8 cellular contexts compared by ENCODE assay signal in genomic region chr14:90256354-90257131, GRCh38. TPM values are rescaled to one million over a fixed set of nuclear protein-coding genes. Genes with fewer than 3 reads are reported as not detected.
DNase-seq lines count a peak whose midpoint lies in the region; ATAC-seq, FAIRE-seq and TF ChIP-seq lines count a peak whose summit lies in the region.

PSMC1 (plus strand) TSS chr14:90256553; CDS start chr14:90256598, 45 bp downstream.

- 0 out of 2 replicates have a peak, but pooled peaks have one; percentile 16 for TF ChIP-seq RAD21 in HepG2 (CRISPR knock-in tag; IDR thresholded peaks at IDR 0.05)

- intact Hi-C loops in HepG2 (cut with micrococcal nuclease; ENCODE audit: unreplicated experiment) = no loop called here

- peak within 1 kb of the TSS; percentile 95 to 100 (median 98) for H3K9ac ChIP-seq in BLaER1 treated with 17β-estradiol and CSF1 and Interleukin-3, amounts not matched to agents 10 nM and 100 nM
- peak within 1 kb of the TSS; percentile 96 for H3K9ac ChIP-seq in HepG2 (ENCODE audit: insufficient read depth, low read depth, low read length)

- peaks cover 29 to 53% (median 45%) of the 10 kb centered on the region in 10 experiments for H3K4me1 ChIP-seq in BLaER1 treated with 17β-estradiol and CSF1 and Interleukin-3, amounts not matched to agents 10 nM and 100 nM
- peaks cover 23% of the 10 kb centered on the region for H3K4me1 ChIP-seq in HepG2 (ENCODE audit: insufficient read depth, low read length)

- TF ChIP-seq POLR2A in HepG2 (IDR thresholded peaks at IDR 0.05; ENCODE audit: insufficient read depth in 1 of 2, low read depth in 2 of 2, low read length in 2 of 2) = peak; percentile 75 to 85

- H2AFZ ChIP-seq in HepG2 (ENCODE audit: low read length) = peak within 1 kb of the TSS; percentile 100

- peak; percentile 70 for FAIRE-seq in HepG2 (lab: Jason Lieb, UNC)

- peak within 1 kb of the TSS; percentile 68 to 99 (median 90) for H3K4me2 ChIP-seq in BLaER1 treated with 17β-estradiol and CSF1 and Interleukin-3, amounts not matched to agents 10 nM and 100 nM
- H3K4me2 ChIP-seq in HepG2 (ENCODE audit: low read depth, low read length) = peak within 1 kb of the TSS; percentile 84

- peaks cover 27 to 42% (median 40%) of the 10 kb centered on the region in 11 experiments for H3K36me3 ChIP-seq in BLaER1 treated with 17β-estradiol and CSF1 and Interleukin-3, amounts not matched to agents 10 nM and 100 nM
- peaks cover 4 to 17% of the 10 kb centered on the region in 2 experiments for H3K36me3 ChIP-seq in HepG2 (replicated peaks in 1 of 2; ENCODE audit: control insufficient read depth in 1 of 2, insufficient read depth in 2 of 2, low read length in 2 of 2)

- DNase-seq in NCI-H748 (lab: John Stamatoyannopoulos, UW; ENCODE audit: unreplicated experiment) (peak; percentile 96), dermis microvascular lymphatic vessel endothelial cell (ENCODE audit: low read depth in 2 of 2) (peak; percentile 88 to 94), HepG2 (ENCODE audit: low spot score) (peak; percentile 86)
- DNase-seq in activated CD4-positive, alpha-beta T cell treated with anti-CD3 and anti-CD28 coated beads, Interleukin-2, amount 50 U/mL, for 1 hour = peak; percentile 84
- DNase-seq in stimulated activated CD4-positive, alpha-beta T cell treated with anti-CD3 and anti-CD28 coated beads, Interleukin-4, amount 100 ng/mL, for 1 hour = peak; percentile 83

- WGBS in HepG2 (ENCODE audit: low lambda C conversion rate) = under 1% methylated on average over 21 of the region's 55 CpGs

- no peak for TF ChIP-seq CTCF in HepG2 (CRISPR knock-in tag; IDR thresholded peaks at IDR 0.05)

- H3K4me3 ChIP-seq in BLaER1 treated with 17β-estradiol and CSF1 and Interleukin-3, amounts not matched to agents 10 nM and 100 nM = peak within 1 kb of the TSS; percentile 81 to 99 (median 96)
- H3K4me3 ChIP-seq in HepG2 (replicated peaks in 1 of 3; ENCODE audit: insufficient read depth in 1 of 3, low read depth in 2 of 3, low read length in 3 of 3) = peak within 1 kb of the TSS; percentile 88 to 99 (median 98)

- TF ChIP-seq EP300 in HepG2 (IDR thresholded peaks at IDR 0.05; ENCODE audit: low read depth in 2 of 2, low read length in 2 of 2) = no peak
- TF ChIP-seq EP300 in HepG2 (CRISPR knock-in tag; IDR thresholded peaks at IDR 0.05; ENCODE audit: borderline replicate concordance) = peak; percentile 31; the same call in 1 of the 2 replicates

- H3K27ac ChIP-seq in BLaER1 treated with 17β-estradiol and CSF1 and Interleukin-3, amounts not matched to agents 10 nM and 100 nM = peak within 1 kb of the TSS; percentile 96 to 100 (median 97)
- peak within 1 kb of the TSS; percentile 74 for H3K27ac ChIP-seq in HepG2 (ENCODE audit: extremely low read length, insufficient read depth, low read length)

- POLR2A ChIA-PET in HepG2 (lab: Yijun Ruan, JAX) = interaction anchor here (1.1 to 1.2 kb wide), 2 partner anchors 127 to 256 kb away, joined by 3 to 4 read pairs; no protein-coding TSS in a partner anchor

- ATAC-seq in GM19351 (IDR thresholded peaks at IDR 0.05; ENCODE audit: unreplicated experiment) = peak; percentile 95
- ATAC-seq in HG03521 (IDR thresholded peaks at IDR 0.05; ENCODE audit: unreplicated experiment) = peak; percentile 93
- peak; percentile 98 for ATAC-seq in HepG2

- TSS peak; percentile 63 for BruUV-seq in HepG2 (replicated peaks; lab: Mats Ljungman, UMichigan)

- peaks cover 0 to 19% (median 6%) of the 10 kb centered on the region in 11 experiments; a peak in 8 of 22 replicates for H3K9me3 ChIP-seq in BLaER1 treated with 17β-estradiol and CSF1 and Interleukin-3, amounts not matched to agents 10 nM and 100 nM (replicated peaks in 1 of 11)
- H3K9me3 ChIP-seq in HepG2 (ENCODE audit: low read length) = no peaks in the 10 kb centered on the region

- peaks cover 29% of the 10 kb centered on the region for H3K79me2 ChIP-seq in HepG2 (ENCODE audit: insufficient read depth, low read length)

- H4K20me1 ChIP-seq in BLaER1 treated with 17β-estradiol and CSF1 and Interleukin-3, amounts not matched to agents 10 nM and 100 nM = peaks cover 0 to 35% (median 22%) of the 10 kb centered on the region in 11 experiments; a peak in 17 of 22 replicates
- H4K20me1 ChIP-seq in HepG2 (ENCODE audit: insufficient read depth, low read length) = peaks cover 8% of the 10 kb centered on the region; the same call in 1 of the 2 replicates

- CTCF ChIA-PET in HepG2 (lab: Yijun Ruan, JAX; ENCODE audit: low intra/inter-chr PET ratio, low total read pairs) = no interaction called here

- no peaks in the 10 kb centered on the region for H3K27me3 ChIP-seq in BLaER1 treated with 17β-estradiol and CSF1 and Interleukin-3, amounts not matched to agents 10 nM and 100 nM
- peaks cover 1 to 14% of the 10 kb centered on the region in 2 experiments; a peak in 2 of 5 replicates for H3K27me3 ChIP-seq in HepG2 (ENCODE audit: control insufficient read depth in 1 of 2, insufficient read depth in 2 of 2, low read length in 2 of 2)

- in situ Hi-C loops in HepG2 (cut with HindIII; ENCODE audit: extremely low pct_ligation_motif_present, low pct_unique_long_range_greater_than_20kb) = no loop called here

TF ChIP-seq in HepG2, 621 proteins besides CTCF, POLR2A, EP300 and RAD21 (continues in another document):
- no peak for TF ChIP-seq GTF2F1 (IDR thresholded peaks at IDR 0.05; ENCODE audit: low read length)
- no peak for TF ChIP-seq TOPORS (CRISPR knock-in tag; IDR thresholded peaks at IDR 0.05)
- TF ChIP-seq NR2F1 (CRISPR knock-in tag; IDR thresholded peaks at IDR 0.05) = no peak
- TF ChIP-seq FOXM1 (CRISPR knock-in tag; IDR thresholded peaks at IDR 0.05) = no peak
- TF ChIP-seq SIN3A (IDR thresholded peaks at IDR 0.05; ENCODE audit: borderline replicate concordance, low read depth, low read length) = no peak
- no peak for TF ChIP-seq TCF7L2 (IDR thresholded peaks at IDR 0.05; ENCODE audit: low read depth, low read length)
- TF ChIP-seq ZBTB3 (CRISPR knock-in tag; IDR thresholded peaks at IDR 0.05; ENCODE audit: borderline replicate concordance, low read depth) = no peak
- peak; percentile 61 for TF ChIP-seq MYNN (CRISPR knock-in tag; IDR thresholded peaks at IDR 0.05; ENCODE audit: low read depth)
- 0 out of 2 replicates have a peak, but pooled peaks have one; percentile 33 for TF ChIP-seq ZNF292 (CRISPR knock-in tag; IDR thresholded peaks at IDR 0.05; ENCODE audit: borderline replicate concordance, low read depth)
- TF ChIP-seq E2F1 (CRISPR knock-in tag; IDR thresholded peaks at IDR 0.05) = no peak
- TF ChIP-seq KAT8 (CRISPR knock-in tag; IDR thresholded peaks at IDR 0.05) = peak; percentile 98
- TF ChIP-seq ZNF615 (CRISPR knock-in tag; IDR thresholded peaks at IDR 0.05; ENCODE audit: borderline replicate concordance) = no peak
- TF ChIP-seq AGO2 (optimal IDR thresholded peaks at IDR 0.05; ENCODE audit: low read depth, low read length) = peak; percentile 70
- TF ChIP-seq, protein P1, sequence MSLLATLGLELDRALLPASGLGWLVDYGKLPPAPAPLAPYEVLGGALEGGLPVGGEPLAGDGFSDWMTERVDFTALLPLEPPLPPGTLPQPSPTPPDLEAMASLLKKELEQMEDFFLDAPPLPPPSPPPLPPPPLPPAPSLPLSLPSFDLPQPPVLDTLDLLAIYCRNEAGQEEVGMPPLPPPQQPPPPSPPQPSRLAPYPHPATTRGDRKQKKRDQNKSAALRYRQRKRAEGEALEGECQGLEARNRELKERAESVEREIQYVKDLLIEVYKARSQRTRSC (CRISPR knock-in tag; IDR thresholded peaks at IDR 0.05; ENCODE audit: low read depth) = no peak
- TF ChIP-seq ZNF180 (CRISPR knock-in tag; IDR thresholded peaks at IDR 0.05; ENCODE audit: borderline replicate concordance, low read depth) = no peak
- peak; percentile 79 for TF ChIP-seq TARDBP (CRISPR knock-in tag; IDR thresholded peaks at IDR 0.05)

RNA-seq across cellular contexts. Expression of gene PSMC1, which starts in this region (rescaled TPM):
- total RNA-seq in dermis microvascular lymphatic vessel endothelial cell = 75.9 and 84.2 TPM in 2 replicates
- 167 and 271 TPM in 2 replicates for total RNA-seq in HepG2 (2016; rRNA removed; fragmentation: Illumina TruSeq; extraction: Trizol)
- total RNA-seq in HepG2 (2016; cell fraction: cytosol; rRNA removed; fragmentation: Illumina TruSeq; extraction: Trizol; ENCODE audit: low read depth) = 24.3 and 31.2 TPM in 2 replicates
- 177 and 276 TPM in 2 replicates for total RNA-seq in HepG2 (2016; cell fraction: insoluble cytoplasmic fraction; rRNA removed; fragmentation: Illumina TruSeq; extraction: Trizol)
- total RNA-seq in HepG2 (2016; cell fraction: membrane; rRNA removed; fragmentation: Illumina TruSeq; extraction: Trizol) = 48.2 and 56.4 TPM in 2 replicates
- total RNA-seq in HepG2 (2016; cell fraction: nucleus; rRNA removed; fragmentation: Illumina TruSeq; extraction: Trizol) = 71.4 and 87.1 TPM in 2 replicates
- polyA plus RNA-seq in HepG2 (2011; rRNA removed) = 41.9 and 48.6 TPM in 2 replicates
- polyA plus RNA-seq in HepG2 (2011; cell fraction: cytosol; rRNA removed) = 33.2 and 46.5 TPM in 2 replicates
- 15.1 and 17.6 TPM in 2 replicates for polyA plus RNA-seq in HepG2 (2011; cell fraction: nucleus; rRNA removed)
- 46.0 and 80.3 TPM in 2 replicates for polyA plus RNA-seq in HepG2 (2012)
- 37.4 and 37.8 TPM in 2 replicates for polyA plus RNA-seq in HepG2 (2016; cell fraction: cytosol; fragmentation: Illumina TruSeq; extraction: Trizol; ENCODE audit: low read depth)
- 266 and 272 TPM in 2 replicates for polyA plus RNA-seq in HepG2 (2016; cell fraction: insoluble cytoplasmic fraction; fragmentation: Illumina TruSeq; extraction: Trizol; ENCODE audit: low read depth)
- polyA plus RNA-seq in HepG2 (2016; cell fraction: membrane; fragmentation: Illumina TruSeq; extraction: Trizol; ENCODE audit: low read depth) = 40.5 and 49.0 TPM in 2 replicates
- polyA plus RNA-seq in HepG2 (2016; cell fraction: nucleus; fragmentation: Illumina TruSeq; extraction: Trizol; ENCODE audit: insufficient read depth, low read depth) = 94.6 and 95.5 TPM in 2 replicates
- 12.0 and 42.5 TPM in 2 replicates for polyA minus RNA-seq in HepG2 (2011; rRNA and poly(A)+ RNA removed; ENCODE audit: low replicate concordance)
- 28.4 and 38.6 TPM in 2 replicates for polyA minus RNA-seq in HepG2 (2011; cell fraction: cytosol; rRNA and poly(A)+ RNA removed)
- 53.9 and 71.6 TPM in 2 replicates for polyA minus RNA-seq in HepG2 (2011; cell fraction: nucleus; rRNA and poly(A)+ RNA removed)

Comparison
In these comparisons a context has a peak if more than half of its experiments do, and no peak if none do; other contexts are left out.
1. Peak in every context shown above with its lines: DNase-seq, ATAC-seq, H3K4me3 ChIP-seq and H3K27ac ChIP-seq.